In genomic region chr14:38721822-38722431, GRCh38 we compare ENCODE assay signal across 8 cellular contexts.
DNase-seq lines count a peak whose midpoint lies in the region; ATAC-seq and FAIRE-seq lines count a peak whose summit lies in the region.

No MANE protein-coding gene starts in this region.

- DNase-seq in Caki2 (ENCODE audit: low read depth) (peak; percentile 16), NCI-H2227 (lab: John Stamatoyannopoulos, UW; ENCODE audit: unreplicated experiment) (peak; percentile 58), amygdala (lab: John Stamatoyannopoulos, UW) (peak in 36 of 56 donors; percentile 4 to 87 (median 42)), hepatic stellate cell (ENCODE audit: low spot score) (peak; percentile 21), small intestine (peak; percentile 74), OCI-M2 (lab: John Stamatoyannopoulos, UW; ENCODE audit: unreplicated experiment) (no peak)

- no peaks in the 10 kb centered on the region for H3K36me3 ChIP-seq in small intestine (ENCODE audit: control insufficient read depth in 2 of 2, insufficient read depth in 2 of 2, low read length in 2 of 2)

- no peak overlapping the region for H3K27ac ChIP-seq in small intestine (ENCODE audit: low read depth in 1 of 2, low read length in 1 of 2)

- H3K9me3 ChIP-seq in small intestine (ENCODE audit: control insufficient read depth, low read depth): no peaks in the 10 kb centered on the region

- ATAC-seq in GM18858 (IDR thresholded peaks at IDR 0.05; ENCODE audit: unreplicated experiment): peak; percentile 89
- ATAC-seq in HG03039 (IDR thresholded peaks at IDR 0.05; ENCODE audit: unreplicated experiment): peak; percentile 91

- H3K4me3 ChIP-seq in small intestine (ENCODE audit: low read depth in 1 of 2, low read length in 2 of 2): no peak overlapping the region

- FAIRE-seq in small intestine (lab: Jason Lieb, UNC): no peak

- in situ Hi-C loops in Caki2 (cut with HindIII; ENCODE audit: low pct_unique_long_range_greater_than_20kb, low sequenced_read_pairs): no loop called here

- no peaks in the 10 kb centered on the region for H3K4me1 ChIP-seq in small intestine (ENCODE audit: control insufficient read depth in 2 of 2, insufficient read depth in 1 of 2, low read depth in 1 of 2, low read length in 1 of 2)

- WGBS in small intestine, 3 donors: 45 to 50% (median 48%) methylated on average over 4 of the region's 4 CpGs

- no peaks in the 10 kb centered on the region for H3K27me3 ChIP-seq in small intestine (ENCODE audit: control insufficient read depth in 2 of 2, insufficient read depth in 2 of 2, low read length in 2 of 2)
